In genomic region chr10:133159950-133160812, GRCh38 we compare ENCODE assay signal across 8 cellular contexts. TPM values are rescaled to one million over a fixed set of nuclear protein-coding genes. Genes with fewer than 3 reads are reported as not detected.
DNase-seq lines count a peak whose midpoint lies in the region; ATAC-seq and TF ChIP-seq lines count a peak whose summit lies in the region.

TSS of gene KNDC1 (plus strand) at chr10:133160219. CDS start at chr10:133160468, 249 bp downstream.

- 1% methylated on average over 107 of the region's 108 CpGs for WGBS in right cardiac atrium
- 1 to 2% methylated on average over 108 of the region's 108 CpGs for WGBS in sigmoid colon, 2 donors

- CTCF ChIA-PET in activated CD8-positive, alpha-beta memory T cell treated with anti-CD3 and anti-CD28 coated beads, Interleukin-2, amount 10 ng/mL, durations not matched to agents 7 days and 5 days (lab: Charles Lee): interaction anchor here (0.8 to 2.0 kb wide), 2 partner anchors 8 to 16 kb away, joined by 3 to 6 read pairs; no protein-coding TSS in a partner anchor

- intact Hi-C loops in right cardiac atrium (cut with DNase I) (no loop called here), sigmoid colon (cut with DNase I) (no loop called here)

- peak; percentile 83 for ATAC-seq in activated CD8-positive, alpha-beta memory T cell treated with anti-CD3 and anti-CD28 coated beads, Interleukin-2, amount 10 ng/mL, durations not matched to agents 7 days and 5 days
- peak; percentile 72 for ATAC-seq in activated T-helper 17 cell treated with anti-CD3 and anti-CD28 coated beads, Interleukin-2, amount 50 U/mL, for 72 hours (replicated peaks)
- ATAC-seq in right cardiac atrium (peak; percentile 35 to 69), GM18502 (IDR thresholded peaks at IDR 0.05; ENCODE audit: poor library complexity, unreplicated experiment) (no peak)

- TF ChIP-seq CTCF in sigmoid colon (IDR thresholded peaks at IDR 0.05): no peak

- no peaks in the 10 kb centered on the region for H3K27me3 ChIP-seq in right cardiac atrium (ENCODE audit: control insufficient read depth, insufficient read depth)
- H3K27me3 ChIP-seq in sigmoid colon: peaks cover 0 to 73% (median 41%) of the 10 kb centered on the region in 3 donors

- TF ChIP-seq EP300 in sigmoid colon (IDR thresholded peaks at IDR 0.05): no peak

- H3K9me3 ChIP-seq in right cardiac atrium (ENCODE audit: control insufficient read depth, low read length): no peaks in the 10 kb centered on the region
- no peaks in the 10 kb centered on the region for H3K9me3 ChIP-seq in sigmoid colon

- DNase-seq in activated CD8-positive, alpha-beta memory T cell treated with anti-CD3 and anti-CD28 coated beads, Interleukin-2, amount 10 ng/mL, durations not matched to agents 7 days and 5 days: peak; percentile 40
- no peak for DNase-seq in activated CD8-positive, alpha-beta memory T cell treated with anti-CD3 and anti-CD28 coated beads, Interleukin-2, amount 50 U/mL, for 48 hours
- DNase-seq in right cardiac atrium (peak in 1 of 3 donors; percentile 44), sigmoid colon (peak; percentile 50), SK-N-DZ (ENCODE audit: low spot score) (no peak), mucosa of gallbladder (ENCODE audit: low spot score) (no peak)

- no peaks in the 10 kb centered on the region for H3K36me3 ChIP-seq in sigmoid colon

- H3K27ac ChIP-seq in right cardiac atrium (ENCODE audit: low read length) (no peak within 1 kb of the TSS), sigmoid colon (no peak within 1 kb of the TSS)

- no peaks in the 10 kb centered on the region for H3K9me3 Mint-ChIP-seq in activated CD8-positive, alpha-beta memory T cell treated with anti-CD3 and anti-CD28 coated beads, Interleukin-2, amount 10 ng/mL, durations not matched to agents 7 days and 5 days (ENCODE audit: low read depth)
- H3K9me3 Mint-ChIP-seq in activated T-helper 17 cell treated with anti-CD3 and anti-CD28 coated beads, Interleukin-2, amount 50 U/mL, for 72 hours: no peaks in the 10 kb centered on the region

- no peak within 1 kb of the TSS for H3K27ac Mint-ChIP-seq in activated CD8-positive, alpha-beta memory T cell treated with anti-CD3 and anti-CD28 coated beads, Interleukin-2, amount 10 ng/mL, durations not matched to agents 7 days and 5 days
- no peak within 1 kb of the TSS for H3K27ac Mint-ChIP-seq in activated T-helper 17 cell treated with anti-CD3 and anti-CD28 coated beads, Interleukin-2, amount 50 U/mL, for 72 hours

- peaks cover 11% of the 10 kb centered on the region for H3K27me3 Mint-ChIP-seq in activated CD8-positive, alpha-beta memory T cell treated with anti-CD3 and anti-CD28 coated beads, Interleukin-2, amount 10 ng/mL, durations not matched to agents 7 days and 5 days
- peaks cover 4% of the 10 kb centered on the region for H3K27me3 Mint-ChIP-seq in activated T-helper 17 cell treated with anti-CD3 and anti-CD28 coated beads, Interleukin-2, amount 50 U/mL, for 72 hours

- H3K4me3 ChIP-seq in right cardiac atrium (ENCODE audit: low read length): peak within 1 kb of the TSS; percentile 70
- peak within 1 kb of the TSS; percentile 29 to 62 (median 46) for H3K4me3 ChIP-seq in sigmoid colon

- H3K4me1 ChIP-seq in right cardiac atrium (ENCODE audit: control insufficient read depth, insufficient read depth, low read length): no peaks in the 10 kb centered on the region
- peaks cover 0 to 22% (median 17%) of the 10 kb centered on the region in 4 donors for H3K4me1 ChIP-seq in sigmoid colon

- H3K4me1 Mint-ChIP-seq in activated CD8-positive, alpha-beta memory T cell treated with anti-CD3 and anti-CD28 coated beads, Interleukin-2, amount 10 ng/mL, durations not matched to agents 7 days and 5 days: no peaks in the 10 kb centered on the region
- H3K4me1 Mint-ChIP-seq in activated T-helper 17 cell treated with anti-CD3 and anti-CD28 coated beads, Interleukin-2, amount 50 U/mL, for 72 hours: no peaks in the 10 kb centered on the region

- no peak for TF ChIP-seq POLR2A in sigmoid colon (IDR thresholded peaks at IDR 0.05)

- no peak within 1 kb of the TSS for H3K4me3 Mint-ChIP-seq in activated CD8-positive, alpha-beta memory T cell treated with anti-CD3 and anti-CD28 coated beads, Interleukin-2, amount 10 ng/mL, durations not matched to agents 7 days and 5 days
- peak within 1 kb of the TSS; percentile 21 for H3K4me3 Mint-ChIP-seq in activated T-helper 17 cell treated with anti-CD3 and anti-CD28 coated beads, Interleukin-2, amount 50 U/mL, for 72 hours

- H3K36me3 Mint-ChIP-seq in activated CD8-positive, alpha-beta memory T cell treated with anti-CD3 and anti-CD28 coated beads, Interleukin-2, amount 10 ng/mL, durations not matched to agents 7 days and 5 days: no peaks in the 10 kb centered on the region
- H3K36me3 Mint-ChIP-seq in activated T-helper 17 cell treated with anti-CD3 and anti-CD28 coated beads, Interleukin-2, amount 50 U/mL, for 72 hours (ENCODE audit: low read depth): no peaks in the 10 kb centered on the region

RNA-seq across cellular contexts. Expression of gene KNDC1, which starts in this region (rescaled TPM):
- under 1 TPM in 1 of 2 experiments, not detected in 1; 0.32 TPM for total RNA-seq in activated CD8-positive, alpha-beta memory T cell treated with anti-CD3 and anti-CD28 coated beads, Interleukin-2, amount 10 ng/mL, durations not matched to agents 7 days and 5 days
- total RNA-seq in activated T-helper 17 cell treated with anti-CD3 and anti-CD28 coated beads, Interleukin-2, amount 50 U/mL, for 72 hours: under 1 TPM; 0.19 to 0.26 TPM
- 1 to 10 TPM in 2 of 4 donors, under 1 TPM in 2; 0.41 to 1.4 (median 0.91) TPM for total RNA-seq in right cardiac atrium
- 0.23 TPM for polyA plus RNA-seq in right cardiac atrium
- 1 to 10 TPM in 1 of 4 donors, under 1 TPM in 3; 0.16 to 1.9 (median 0.52) TPM for total RNA-seq in sigmoid colon
- under 1 TPM in 2 of 3 donors, not detected in 1; under 0.01 to 0.15 TPM for polyA plus RNA-seq in sigmoid colon
- 0.07 and 0.33 TPM in 2 replicates for polyA plus RNA-seq in SK-N-DZ (2014; cell fraction: cytosol; rRNA removed)
- 0.17 and 0.31 TPM in 2 replicates for polyA plus RNA-seq in SK-N-DZ (2014; cell fraction: nucleus; rRNA removed)
- 5.2 TPM for total RNA-seq in mucosa of gallbladder

Comparison
In these comparisons a context has a peak if more than half of its experiments do, and no peak if none do; other contexts are left out.
1. Peak in DNase-seq and ATAC-seq in activated CD8-positive, alpha-beta memory T cell treated with anti-CD3 and anti-CD28 coated beads, Interleukin-2, amount 10 ng/mL, durations not matched to agents 7 days and 5 days; RNA of the gene not detected or under 1 TPM.
2. Peak in ATAC-seq in activated T-helper 17 cell treated with anti-CD3 and anti-CD28 coated beads, Interleukin-2, amount 50 U/mL, for 72 hours; RNA of the gene not detected or under 1 TPM.